In the genomic region with DNA sequence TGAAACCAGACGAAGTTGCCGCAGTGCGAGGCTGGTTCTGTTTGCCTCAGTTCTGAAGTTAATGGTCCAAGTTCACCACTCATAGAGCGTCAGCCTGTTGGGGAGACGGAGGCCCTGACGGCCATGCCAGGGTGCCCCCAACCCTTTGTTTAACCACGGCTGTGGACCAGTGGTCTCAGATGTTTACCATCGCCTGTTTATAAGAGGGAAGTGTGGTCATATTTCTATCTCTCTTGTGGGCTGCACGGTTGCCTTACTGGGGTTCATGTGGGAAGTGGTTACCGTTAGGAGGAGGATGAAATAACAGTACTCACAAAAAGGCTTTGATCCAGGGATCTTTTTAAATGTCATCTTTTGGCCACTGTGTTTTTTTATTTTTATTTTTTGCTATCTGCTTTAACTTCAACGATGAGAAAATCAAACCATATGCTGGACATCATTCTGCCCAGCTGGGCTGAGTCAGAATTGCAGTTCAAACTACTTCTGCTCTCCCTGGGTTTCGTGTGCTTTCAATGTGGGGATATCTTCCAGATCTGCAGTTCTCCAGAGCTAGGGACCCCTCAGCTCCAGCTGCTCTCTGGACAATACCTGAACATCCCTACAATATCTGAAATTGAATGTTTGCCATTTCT, we compare ENCODE assay signal across 9 cellular contexts. TPM values are rescaled to one million over a fixed set of nuclear protein-coding genes. Genes with fewer than 3 reads are reported as not detected.
DNase-seq lines count a peak whose midpoint lies in the region; ATAC-seq and TF ChIP-seq lines count a peak whose summit lies in the region.
"Had no signal": no experiment of that assay in that cellular context is flagged by ENCODE, and none has a peak within 500 bp of the region (broad histone marks: within the 10 kb centered on the region; RNA-seq: fewer than 3 reads in every experiment).

No MANE protein-coding gene starts in this region.

- peaks cover 12% of the 10 kb centered on the region; the same call in 1 of the 2 replicates for H3K36me3 ChIP-seq in OCI-LY1 (ENCODE audit: insufficient read depth, low read length)
- peaks cover 51% of the 10 kb centered on the region for H3K36me3 ChIP-seq in brain microvascular endothelial cell (replicated peaks)
- H3K36me3 ChIP-seq in osteoblast (ENCODE audit: insufficient read depth, low read length) = peaks cover 60% of the 10 kb centered on the region
- H3K36me3 ChIP-seq in esophagus squamous epithelium = peaks cover 0 to 28% (median 0%) of the 10 kb centered on the region in 3 donors

- H3F3A ChIP-seq in OCI-LY1 (ENCODE audit: insufficient read depth, low read length) = peaks cover 11% of the 10 kb centered on the region; the same call in 1 of the 2 replicates

- 50 to 69% methylated on average over 12 of the region's 12 CpGs for WGBS in esophagus squamous epithelium, 2 donors

- H3K4me2 ChIP-seq in OCI-LY1 (ENCODE audit: low read length) (peak overlapping the region; percentile 72), osteoblast (ENCODE audit: insufficient read depth, low read length) (peak overlapping the region; percentile 49)

- H3K4me3 ChIP-seq in OCI-LY1 (ENCODE audit: low read depth, low read length, poor library complexity, severe bottlenecking) = peak overlapping the region; percentile 24
- H3K4me3 ChIP-seq in brain microvascular endothelial cell (ENCODE audit: low read depth, low read length) = no peak overlapping the region
- H3K4me3 ChIP-seq in osteoblast (ENCODE audit: insufficient read depth, low read length) = no peak overlapping the region
- no peak overlapping the region for H3K4me3 ChIP-seq in esophagus squamous epithelium

- no peak overlapping the region for H2AFZ ChIP-seq in OCI-LY1 (ENCODE audit: low read length)
- H2AFZ ChIP-seq in osteoblast (ENCODE audit: low read length) = no peak overlapping the region

- intact Hi-C loops in esophagus squamous epithelium (cut with DNase I) = no loop called here

- no peak for TF ChIP-seq CTCF in OCI-LY1 (IDR thresholded peaks at IDR 0.05; ENCODE audit: low read length)
- peak; percentile 8 for TF ChIP-seq CTCF in brain microvascular endothelial cell (IDR thresholded peaks at IDR 0.05; ENCODE audit: low read depth, low read length, missing control alignments)
- no peak for TF ChIP-seq CTCF in osteoblast (IDR thresholded peaks at IDR 0.05; ENCODE audit: extremely low read depth, low read depth, low read length)
- no peak for TF ChIP-seq CTCF in esophagus squamous epithelium (IDR thresholded peaks at IDR 0.05)

- H3K27me3 ChIP-seq in OCI-LY1 (ENCODE audit: insufficient read depth, low read length) = no peaks in the 10 kb centered on the region
- H3K27me3 ChIP-seq in brain microvascular endothelial cell (replicated peaks) = no peaks in the 10 kb centered on the region
- no peaks in the 10 kb centered on the region for H3K27me3 ChIP-seq in osteoblast (ENCODE audit: insufficient read depth, low read length)
- no peaks in the 10 kb centered on the region for H3K27me3 ChIP-seq in esophagus squamous epithelium

- in situ Hi-C loops in brain microvascular endothelial cell (cut with HindIII; ENCODE audit: low pct_ligation_motif_present, low sequenced_read_pairs) = no loop called here

- no peaks in the 10 kb centered on the region for H4K20me1 ChIP-seq in OCI-LY1 (ENCODE audit: insufficient read depth, low read length)
- peaks cover 78% of the 10 kb centered on the region for H4K20me1 ChIP-seq in osteoblast (ENCODE audit: insufficient read depth, low read length)

- TF ChIP-seq POLR2A in esophagus squamous epithelium (IDR thresholded peaks at IDR 0.05) = no peak

- H3K9me3 ChIP-seq in OCI-LY1 (ENCODE audit: low read length) (no peaks in the 10 kb centered on the region), osteoblast (ENCODE audit: low read depth, low read length) (no peaks in the 10 kb centered on the region), esophagus squamous epithelium (no peaks in the 10 kb centered on the region)

- H3K9ac ChIP-seq in OCI-LY1 (ENCODE audit: low read length) = peak overlapping the region; percentile 40

- H3K4me1 ChIP-seq in OCI-LY1 (ENCODE audit: insufficient read depth, low read length, severe bottlenecking) (peaks cover 100% of the 10 kb centered on the region), osteoblast (ENCODE audit: insufficient read depth, low read length) (peaks cover 97% of the 10 kb centered on the region), esophagus squamous epithelium (peaks cover 33 to 100% (median 85%) of the 10 kb centered on the region in 3 donors)

- H3K9me2 ChIP-seq in OCI-LY1 (ENCODE audit: low read depth, low read length) = no peaks in the 10 kb centered on the region

- peak overlapping the region; percentile 99 for H3K27ac ChIP-seq in OCI-LY1 (ENCODE audit: low read depth, low read length, poor library complexity, severe bottlenecking)
- peak overlapping the region; percentile 77 for H3K27ac ChIP-seq in brain microvascular endothelial cell
- H3K27ac ChIP-seq in osteoblast (ENCODE audit: low read depth, low read length) = peak overlapping the region; percentile 97
- no peak overlapping the region for H3K27ac ChIP-seq in substantia nigra (ENCODE audit: low read depth, low read length, poor library complexity, severe bottlenecking)
- peak overlapping the region in 2 of 4 donors; percentile 9 to 37 for H3K27ac ChIP-seq in esophagus squamous epithelium

- peak; percentile 43 for DNase-seq in GM03348 (ENCODE audit: low spot score)
- no peak for DNase-seq in brain microvascular endothelial cell
- DNase-seq in osteoblast (ENCODE audit: insufficient read length, low spot score, missing footprints) = no peak
- no peak for DNase-seq in substantia nigra (lab: John Stamatoyannopoulos, UW)
- no peak for DNase-seq in esophagus squamous epithelium (lab: John Stamatoyannopoulos, UW)
- no peak for DNase-seq in NCI-H146 treated with DMSO at 0.1 percent for 48 hours (lab: John Stamatoyannopoulos, UW; ENCODE audit: unreplicated experiment)
- DNase-seq: NCI-H1436 treated with DMSO at 0.1 percent for 48 hours had no signal

- no peak for ATAC-seq in GM19351 (IDR thresholded peaks at IDR 0.05; ENCODE audit: unreplicated experiment)

- H3K79me2 ChIP-seq in OCI-LY1 (ENCODE audit: insufficient read depth, low read length) (peaks cover 23% of the 10 kb centered on the region), osteoblast (ENCODE audit: insufficient read depth, low read length) (peaks cover 98% of the 10 kb centered on the region)

RNA-seq across cellular contexts. Expression of a gene that starts 17.8 kb away (rescaled TPM):
- 41.8 and 60.1 TPM in 2 replicates for total RNA-seq in osteoblast
- total RNA-seq in esophagus squamous epithelium = 100 to 1,000 TPM in 2 of 4 donors, 10 to 100 TPM in 2; 70.8 to 134 (median 105) TPM
